In the genomic region with DNA sequence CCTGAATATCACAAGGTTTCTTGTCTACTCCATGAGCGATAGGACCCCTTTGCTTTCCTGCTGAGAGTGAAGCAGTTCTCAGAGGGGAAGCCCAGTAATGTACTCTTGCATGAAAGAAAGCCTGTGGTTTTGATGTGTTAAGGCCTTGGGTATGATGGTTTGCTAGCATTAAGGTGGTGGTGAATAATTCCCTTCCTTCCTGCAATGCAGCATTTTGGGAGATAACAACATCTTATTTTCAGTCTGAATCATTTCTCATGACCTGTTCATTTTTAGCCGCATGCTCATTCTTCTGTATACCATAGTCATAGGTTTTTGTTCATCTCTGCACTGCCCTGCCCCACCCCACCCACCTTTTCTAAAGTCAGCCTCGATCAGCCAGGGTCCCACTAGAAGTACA, we compare ENCODE assay signal across 10 cellular contexts.
DNase-seq lines count a peak whose midpoint lies in the region; ATAC-seq and TF ChIP-seq lines count a peak whose summit lies in the region.
"Had no signal": no experiment of that assay in that cellular context is flagged by ENCODE, and none has a peak within 500 bp of the region (broad histone marks: within the 10 kb centered on the region; RNA-seq: fewer than 3 reads in every experiment).

No MANE protein-coding gene starts in this region.

- H3K4me3 ChIP-seq in GM23248 (no peak overlapping the region), upper lobe of right lung (no peak overlapping the region)
- H3K4me3 ChIP-seq: tibial nerve had no signal

- ATAC-seq in GM18511 (IDR thresholded peaks at IDR 0.05; ENCODE audit: unreplicated experiment) (peak; percentile 84), HG03469 (IDR thresholded peaks at IDR 0.05; ENCODE audit: unreplicated experiment) (peak; percentile 84), upper lobe of right lung (no peak)

- no peaks in the 10 kb centered on the region for H4K20me1 ChIP-seq in GM23248 (ENCODE audit: insufficient read depth)

- DNase-seq in GM23248 (peak; percentile 73), hepatic stellate cell (ENCODE audit: low spot score) (peak; percentile 2), upper lobe of right lung (no peak), posterior vena cava (ENCODE audit: low spot score) (no peak), NCI-H2029 treated with DMSO at 0.1 percent for 48 hours (lab: John Stamatoyannopoulos, UW) (no peak)
- no peak for DNase-seq in stimulated activated CD4-positive, alpha-beta T cell treated with anti-CD3 and anti-CD28 coated beads, Interleukin-2, amount 100 ng/mL, for 24 hours
- DNase-seq: NCI-H510A treated with DMSO at 0.1 percent for 48 hours had no signal

- H3K4me2 ChIP-seq in GM23248 (ENCODE audit: unreplicated experiment), result peak overlapping the region; percentile 9

- H3K27me3 ChIP-seq in GM23248 (replicated peaks; ENCODE audit: insufficient read depth) (no peaks in the 10 kb centered on the region), upper lobe of right lung (no peaks in the 10 kb centered on the region)
- H3K27me3 ChIP-seq: tibial nerve had no signal

- peaks cover 16% of the 10 kb centered on the region for H3K4me1 ChIP-seq in GM23248 (ENCODE audit: insufficient read depth)
- H3K4me1 ChIP-seq in upper lobe of right lung, result no peaks in the 10 kb centered on the region
- H3K4me1 ChIP-seq: tibial nerve had no signal

- H3K9me2 ChIP-seq in GM23248 (ENCODE audit: insufficient read depth), result no peaks in the 10 kb centered on the region

- WGBS in GM23248 (ENCODE audit: low coverage in 1 of 2, low lambda C conversion rate in 2 of 2, missing lambda C conversion rate in 2 of 2), 2 experiments, result 33 to 41% methylated on average over 3 of the region's 3 CpGs

- intact Hi-C loops in upper lobe of right lung (cut with DNase I) (no loop called here), posterior vena cava (cut with DNase I) (no loop called here)

- H3K36me3 ChIP-seq in GM23248 (ENCODE audit: low read depth), result no peaks in the 10 kb centered on the region
- no peaks in the 10 kb centered on the region for H3K36me3 ChIP-seq in upper lobe of right lung
- H3K36me3 ChIP-seq: tibial nerve had no signal

- H3K79me2 ChIP-seq in GM23248 (ENCODE audit: insufficient read depth), result no peaks in the 10 kb centered on the region

- peaks cover 1% of the 10 kb centered on the region; the same call in 1 of the 2 replicates for H3F3A ChIP-seq in GM23248 (ENCODE audit: insufficient read depth)

- in situ Hi-C loops in GM23248 (cut with MboI), result no loop called here

- no peaks in the 10 kb centered on the region for H3K9me3 ChIP-seq in GM23248 (ENCODE audit: low read depth)
- no peaks in the 10 kb centered on the region for H3K9me3 ChIP-seq in upper lobe of right lung
- H3K9me3 ChIP-seq: tibial nerve had no signal

- no peak overlapping the region for H3K9ac ChIP-seq in GM23248

- no peak overlapping the region; the same call in 1 of the 2 replicates for H3K27ac ChIP-seq in GM23248
- H3K27ac ChIP-seq in upper lobe of right lung, result no peak overlapping the region
- H3K27ac ChIP-seq: tibial nerve had no signal

- H2AFZ ChIP-seq in GM23248, result no peak overlapping the region

- no peak for TF ChIP-seq CTCF in upper lobe of right lung (IDR thresholded peaks at IDR 0.05)

Comparison
In these comparisons a context has a peak if more than half of its experiments do, and no peak if none do; other contexts are left out.
1. DNase-seq: peak in GM23248 (single experiment) and hepatic stellate cell (single experiment); none in upper lobe of right lung (single experiment), posterior vena cava (single experiment), stimulated activated CD4-positive, alpha-beta T cell treated with anti-CD3 and anti-CD28 coated beads, Interleukin-2, amount 100 ng/mL, for 24 hours (0 of 2) and NCI-H2029 treated with DMSO at 0.1 percent for 48 hours (single experiment).